8 cellular contexts compared by ENCODE assay signal in the genomic region with DNA sequence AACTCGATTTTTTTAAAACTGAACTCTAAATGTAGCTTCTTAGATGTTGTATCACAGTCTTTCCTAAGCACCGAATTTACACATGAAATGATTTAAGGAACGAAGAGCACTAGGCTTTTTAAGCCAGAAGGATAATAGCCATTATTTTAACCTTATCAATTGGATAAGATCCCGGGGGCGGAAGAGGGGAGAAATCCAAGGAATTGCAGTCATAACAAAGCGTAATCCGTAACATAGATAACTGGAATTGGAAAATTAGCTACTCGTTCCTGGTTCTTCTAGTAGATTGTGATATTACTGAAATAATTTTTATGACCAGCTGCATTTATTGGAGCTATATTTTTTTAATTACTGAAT.
DNase-seq lines count a peak whose midpoint lies in the region; ATAC-seq and TF ChIP-seq lines count a peak whose summit lies in the region.

No MANE protein-coding gene starts in this region.

- peak overlapping the region; percentile 59 for H3K4me3 ChIP-seq in GM08714 (ENCODE audit: low read length)
- peak overlapping the region; percentile 63 for H3K4me3 ChIP-seq in fibroblast of pulmonary artery (replicated peaks; ENCODE audit: low read depth, low read length)
- peak overlapping the region; percentile 66 for H3K4me3 ChIP-seq in skeletal muscle cell (ENCODE audit: low read depth, low read length)

- POLR2A ChIA-PET in RWPE1 (lab: Yijun Ruan, JAX; ENCODE audit: low non-redundant PET), result no interaction called here

- ATAC-seq in GM18870 (IDR thresholded peaks at IDR 0.05; ENCODE audit: unreplicated experiment), result no peak
- no peak for ATAC-seq in HG02763 (IDR thresholded peaks at IDR 0.05; ENCODE audit: unreplicated experiment)

- H3K27ac ChIP-seq in RWPE1, result peak overlapping the region; percentile 94

- CTCF ChIA-PET in RWPE1 (lab: Yijun Ruan, JAX), result interaction anchor here (0.7 kb wide), 1 partner anchor 837 kb away, joined by 3 read pairs; no protein-coding TSS in a partner anchor

- no peak for TF ChIP-seq CTCF in RWPE1 (conservative IDR thresholded peaks at IDR 0.05; ENCODE audit: low read depth)
- TF ChIP-seq CTCF in fibroblast of pulmonary artery (IDR thresholded peaks at IDR 0.05; ENCODE audit: low read length, missing control alignments), result no peak

- no peak for DNase-seq in RWPE1 (ENCODE audit: low spot score)
- DNase-seq in fibroblast of pulmonary artery (ENCODE audit: low read depth), result no peak
- no peak for DNase-seq in skeletal muscle cell (ENCODE audit: low read depth)
- DNase-seq in amniotic stem cell (lab: John Stamatoyannopoulos, UW), result no peak
- DNase-seq in GOT3 (lab: John Stamatoyannopoulos, UW), result no peak
